1 cellular context compared by ENCODE assay signal in the genomic region with DNA sequence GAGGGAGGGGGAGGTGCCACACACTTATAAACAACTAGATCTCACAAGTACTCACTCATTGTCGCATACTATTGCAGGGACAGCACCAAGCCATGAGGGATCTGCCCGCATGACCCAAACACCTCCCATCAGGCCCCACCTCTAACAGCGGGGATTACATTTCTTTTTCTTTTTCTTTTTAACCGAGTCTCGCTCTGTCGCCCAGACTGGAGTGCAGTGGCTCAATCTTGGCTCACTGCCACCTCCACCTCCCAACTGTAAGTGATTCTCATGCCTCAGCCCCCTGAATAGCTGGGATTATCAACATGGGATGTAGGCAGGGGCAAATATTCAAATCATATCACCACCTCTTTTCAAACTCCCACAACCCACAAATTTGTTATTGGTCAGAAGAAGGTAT.
TF ChIP-seq lines count a peak whose summit lies in the region.

No MANE protein-coding gene starts in this region.

TF ChIP-seq in Ishikawa, 13 proteins besides CTCF, POLR2A, EP300 and RAD21 (continued from another document):
- TF ChIP-seq, protein P1, sequence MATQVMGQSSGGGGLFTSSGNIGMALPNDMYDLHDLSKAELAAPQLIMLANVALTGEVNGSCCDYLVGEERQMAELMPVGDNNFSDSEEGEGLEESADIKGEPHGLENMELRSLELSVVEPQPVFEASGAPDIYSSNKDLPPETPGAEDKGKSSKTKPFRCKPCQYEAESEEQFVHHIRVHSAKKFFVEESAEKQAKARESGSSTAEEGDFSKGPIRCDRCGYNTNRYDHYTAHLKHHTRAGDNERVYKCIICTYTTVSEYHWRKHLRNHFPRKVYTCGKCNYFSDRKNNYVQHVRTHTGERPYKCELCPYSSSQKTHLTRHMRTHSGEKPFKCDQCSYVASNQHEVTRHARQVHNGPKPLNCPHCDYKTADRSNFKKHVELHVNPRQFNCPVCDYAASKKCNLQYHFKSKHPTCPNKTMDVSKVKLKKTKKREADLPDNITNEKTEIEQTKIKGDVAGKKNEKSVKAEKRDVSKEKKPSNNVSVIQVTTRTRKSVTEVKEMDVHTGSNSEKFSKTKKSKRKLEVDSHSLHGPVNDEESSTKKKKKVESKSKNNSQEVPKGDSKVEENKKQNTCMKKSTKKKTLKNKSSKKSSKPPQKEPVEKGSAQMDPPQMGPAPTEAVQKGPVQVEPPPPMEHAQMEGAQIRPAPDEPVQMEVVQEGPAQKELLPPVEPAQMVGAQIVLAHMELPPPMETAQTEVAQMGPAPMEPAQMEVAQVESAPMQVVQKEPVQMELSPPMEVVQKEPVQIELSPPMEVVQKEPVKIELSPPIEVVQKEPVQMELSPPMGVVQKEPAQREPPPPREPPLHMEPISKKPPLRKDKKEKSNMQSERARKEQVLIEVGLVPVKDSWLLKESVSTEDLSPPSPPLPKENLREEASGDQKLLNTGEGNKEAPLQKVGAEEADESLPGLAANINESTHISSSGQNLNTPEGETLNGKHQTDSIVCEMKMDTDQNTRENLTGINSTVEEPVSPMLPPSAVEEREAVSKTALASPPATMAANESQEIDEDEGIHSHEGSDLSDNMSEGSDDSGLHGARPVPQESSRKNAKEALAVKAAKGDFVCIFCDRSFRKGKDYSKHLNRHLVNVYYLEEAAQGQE (IDR thresholded peaks at IDR 0.05; ENCODE audit: low read depth): no peak
- TF ChIP-seq, protein P2, sequence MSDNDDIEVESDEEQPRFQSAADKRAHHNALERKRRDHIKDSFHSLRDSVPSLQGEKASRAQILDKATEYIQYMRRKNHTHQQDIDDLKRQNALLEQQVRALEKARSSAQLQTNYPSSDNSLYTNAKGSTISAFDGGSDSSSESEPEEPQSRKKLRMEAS (IDR thresholded peaks at IDR 0.05): peak; percentile 46; the same call in 1 of the 2 replicates
- TF ChIP-seq ZBTB7A (IDR thresholded peaks at IDR 0.05; ENCODE audit: low read depth): no peak
- TF ChIP-seq, protein P3, sequence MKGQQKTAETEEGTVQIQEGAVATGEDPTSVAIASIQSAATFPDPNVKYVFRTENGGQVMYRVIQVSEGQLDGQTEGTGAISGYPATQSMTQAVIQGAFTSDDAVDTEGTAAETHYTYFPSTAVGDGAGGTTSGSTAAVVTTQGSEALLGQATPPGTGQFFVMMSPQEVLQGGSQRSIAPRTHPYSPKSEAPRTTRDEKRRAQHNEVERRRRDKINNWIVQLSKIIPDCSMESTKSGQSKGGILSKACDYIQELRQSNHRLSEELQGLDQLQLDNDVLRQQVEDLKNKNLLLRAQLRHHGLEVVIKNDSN (IDR thresholded peaks at IDR 0.05): peak; percentile 36; the same call in 1 of the 2 replicates
TF ChIP-seq in Ishikawa: peak in this region for 5.
